In the genomic region with DNA sequence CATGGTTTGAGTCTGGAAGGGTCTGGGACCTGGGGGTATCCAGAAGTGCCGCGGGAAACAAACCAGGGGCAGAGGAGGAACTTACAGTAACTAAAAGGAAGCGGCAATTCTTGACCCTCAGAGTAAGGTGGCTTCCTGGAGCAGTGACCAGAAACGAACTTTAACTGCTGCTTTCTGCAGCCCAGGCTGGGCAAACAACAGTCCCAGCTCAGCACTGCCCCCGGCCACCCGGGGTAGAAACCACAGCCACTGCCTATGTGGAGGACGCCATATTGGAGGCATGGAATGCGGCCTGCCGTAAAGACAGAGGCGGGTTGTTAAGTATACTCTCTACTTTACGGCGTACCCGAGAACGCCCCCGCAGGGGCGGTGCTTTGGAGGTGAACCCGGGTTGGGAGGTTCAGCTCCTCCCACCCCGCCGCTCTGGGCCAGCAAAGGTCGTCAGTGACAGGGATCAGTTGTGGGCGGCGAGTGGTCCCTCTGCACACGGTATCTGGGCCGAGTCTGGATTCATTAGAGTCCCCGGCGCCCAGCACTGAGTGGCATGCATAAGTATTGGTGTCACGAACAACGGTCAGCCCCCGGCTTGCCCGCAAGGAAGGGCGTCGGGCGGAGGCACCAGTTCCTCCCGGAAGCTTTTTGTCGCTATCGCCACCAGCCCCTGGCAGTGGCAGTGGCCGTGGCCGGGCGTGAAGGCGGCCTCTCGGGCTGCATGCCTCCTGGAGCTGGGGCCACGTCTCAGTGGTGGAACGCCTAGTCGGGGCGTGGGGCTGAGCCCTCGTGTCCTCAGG, we compare ENCODE assay signal across 8 cellular contexts. TPM values are rescaled to one million over a fixed set of nuclear protein-coding genes. Genes with fewer than 3 reads are reported as not detected.
DNase-seq lines count a peak whose midpoint lies in the region; ATAC-seq and TF ChIP-seq lines count a peak whose summit lies in the region.

A gene with protein sequence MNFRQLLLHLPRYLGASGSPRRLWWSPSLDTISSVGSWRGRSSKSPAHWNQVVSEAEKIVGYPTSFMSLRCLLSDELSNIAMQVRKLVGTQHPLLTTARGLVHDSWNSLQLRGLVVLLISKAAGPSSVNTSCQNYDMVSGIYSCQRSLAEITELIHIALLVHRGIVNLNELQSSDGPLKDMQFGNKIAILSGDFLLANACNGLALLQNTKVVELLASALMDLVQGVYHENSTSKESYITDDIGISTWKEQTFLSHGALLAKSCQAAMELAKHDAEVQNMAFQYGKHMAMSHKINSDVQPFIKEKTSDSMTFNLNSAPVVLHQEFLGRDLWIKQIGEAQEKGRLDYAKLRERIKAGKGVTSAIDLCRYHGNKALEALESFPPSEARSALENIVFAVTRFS (minus strand): TSS at position 282 of the 791 bp plus-strand sequence. CDS start 279 bp downstream, at position 3.

- H3K27ac ChIP-seq in ascending aorta (peak within 1 kb of the TSS; percentile 80 to 91), rectal smooth muscle tissue (ENCODE audit: low read depth, low read length) (peak within 1 kb of the TSS; percentile 87)

- H3K27me3 ChIP-seq in ascending aorta, result no peaks in the 10 kb centered on the region
- H3K27me3 ChIP-seq in rectal smooth muscle tissue (ENCODE audit: control insufficient read depth, insufficient read depth, low read length), result no peaks in the 10 kb centered on the region

- H3K9me3 ChIP-seq in ascending aorta, result no peaks in the 10 kb centered on the region

- peak in 2 of 3 experiments; percentile 39 to 53 for TF ChIP-seq CTCF in ascending aorta (IDR thresholded peaks at IDR 0.05)

- intact Hi-C loops in ascending aorta (cut with DNase I), result loop anchor here (1.0 to 10.0 kb wide), 2 partner anchors 30 to 495 kb away; a partner anchor contains a TSS

- H3K27ac Mint-ChIP-seq in T-helper 2 cell treated with Interferon-gamma antibody and Interleukin-4, amounts not matched to agents 5 μg/mL and 100 μg/mL, for 36 hours, result peak within 1 kb of the TSS; percentile 96

- H3K36me3 ChIP-seq in ascending aorta, result no peaks in the 10 kb centered on the region
- peaks cover 3% of the 10 kb centered on the region for H3K36me3 ChIP-seq in rectal smooth muscle tissue (ENCODE audit: control insufficient read depth, insufficient read depth, low read length)

- H3K9ac ChIP-seq in rectal smooth muscle tissue (ENCODE audit: low read length), result peak within 1 kb of the TSS; percentile 87

- H3K9me3 Mint-ChIP-seq in T-helper 2 cell treated with Interferon-gamma antibody and Interleukin-4, amounts not matched to agents 5 μg/mL and 100 μg/mL, for 36 hours, result no peaks in the 10 kb centered on the region

- H3K36me3 Mint-ChIP-seq in T-helper 2 cell treated with Interferon-gamma antibody and Interleukin-4, amounts not matched to agents 5 μg/mL and 100 μg/mL, for 36 hours (ENCODE audit: low read depth), result peaks cover 6% of the 10 kb centered on the region

- TF ChIP-seq POLR2A in GM18505 (IDR thresholded peaks at IDR 0.05; ENCODE audit: borderline replicate concordance, extremely low read depth, insufficient read depth, insufficient read length), result peak; percentile 99

- peaks cover 3 to 5% of the 10 kb centered on the region in 2 donors for H3K4me1 ChIP-seq in ascending aorta
- peaks cover 2% of the 10 kb centered on the region for H3K4me1 ChIP-seq in rectal smooth muscle tissue (ENCODE audit: control insufficient read depth, insufficient read depth, low read length)

- DNase-seq in NCI-H1930 (lab: John Stamatoyannopoulos, UW) (peak; percentile 92 to 97), ascending aorta (ENCODE audit: low spot score in 2 of 2) (peak; percentile 98 to 99), hepatic stellate cell (ENCODE audit: low spot score) (peak; percentile 93), cortex of kidney (lab: John Stamatoyannopoulos, UW) (no peak)
- DNase-seq in T-helper 2 cell treated with Interferon-gamma antibody and Interleukin-4, amounts not matched to agents 5 μg/mL and 100 μg/mL, for 36 hours (ENCODE audit: low spot score), result peak; percentile 99

- peaks cover 17% of the 10 kb centered on the region for H3K4me1 Mint-ChIP-seq in T-helper 2 cell treated with Interferon-gamma antibody and Interleukin-4, amounts not matched to agents 5 μg/mL and 100 μg/mL, for 36 hours (ENCODE audit: low read depth)

- peaks cover 2% of the 10 kb centered on the region for H3K27me3 Mint-ChIP-seq in T-helper 2 cell treated with Interferon-gamma antibody and Interleukin-4, amounts not matched to agents 5 μg/mL and 100 μg/mL, for 36 hours (ENCODE audit: low read depth)

- H3K4me3 ChIP-seq in ascending aorta (peak within 1 kb of the TSS; percentile 82 to 92), rectal smooth muscle tissue (ENCODE audit: low read length) (peak within 1 kb of the TSS; percentile 98)

- ATAC-seq in GM18505 (IDR thresholded peaks at IDR 0.05; ENCODE audit: unreplicated experiment) (peak; percentile 88), HG02973 (IDR thresholded peaks at IDR 0.05; ENCODE audit: unreplicated experiment) (peak; percentile 91)

- peak within 1 kb of the TSS; percentile 89 for H3K4me3 Mint-ChIP-seq in T-helper 2 cell treated with Interferon-gamma antibody and Interleukin-4, amounts not matched to agents 5 μg/mL and 100 μg/mL, for 36 hours

RNA-seq across cellular contexts. Expression of the gene that starts here (rescaled TPM):
- 0.85 TPM for total RNA-seq in ascending aorta

Comparison
In these comparisons a context has a peak if more than half of its experiments do, and no peak if none do; other contexts are left out.
1. Peak in DNase-seq, H3K4me3 ChIP-seq and H3K27ac ChIP-seq in ascending aorta; RNA of the gene not detected or under 1 TPM.